Comparison of ENCODE assay signal across 14 cellular contexts in the genomic region with DNA sequence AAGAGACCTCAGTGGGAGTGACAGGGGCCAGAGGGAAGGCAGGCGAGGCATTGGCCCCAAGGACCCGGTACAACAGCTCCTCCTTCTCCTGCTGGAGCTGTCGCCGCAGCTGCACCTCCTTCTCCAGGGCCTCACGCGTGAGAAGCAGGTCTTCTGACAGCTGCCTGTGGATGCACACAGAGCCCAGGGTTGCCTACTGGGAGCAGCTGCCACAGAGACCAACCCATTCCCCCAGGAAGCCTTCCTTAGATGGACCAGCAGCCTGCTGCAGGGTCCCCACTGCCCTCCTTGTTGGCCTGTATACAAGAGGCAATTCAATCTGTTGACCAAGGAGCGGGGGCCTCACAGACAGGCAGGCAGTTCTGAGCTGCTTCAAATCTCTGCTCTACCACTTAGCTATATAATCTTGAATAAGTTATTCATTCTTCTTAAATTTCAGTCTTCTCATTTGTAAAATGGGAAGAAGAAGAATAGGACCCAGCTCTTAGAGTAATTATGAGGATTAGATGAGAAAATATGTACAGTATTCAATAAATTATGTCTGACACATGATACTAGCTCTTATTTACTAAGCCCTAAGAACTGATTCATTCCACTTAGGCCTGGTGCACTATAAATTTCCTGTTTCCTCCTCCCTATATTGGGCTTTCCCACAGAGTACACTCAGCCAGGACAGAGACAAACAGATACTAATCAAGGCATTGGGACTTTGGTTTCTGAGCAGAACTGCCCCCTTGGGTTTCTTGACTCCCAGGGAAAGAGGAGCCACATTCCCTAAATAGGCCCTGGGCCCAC. TPM values are rescaled to one million over a fixed set of nuclear protein-coding genes. Genes with fewer than 3 reads are reported as not detected.
DNase-seq lines count a peak whose midpoint lies in the region; ATAC-seq and TF ChIP-seq lines count a peak whose summit lies in the region.
"Had no signal": no experiment of that assay in that cellular context is flagged by ENCODE, and none has a peak within 500 bp of the region (broad histone marks: within the 10 kb centered on the region; RNA-seq: fewer than 3 reads in every experiment).

No MANE protein-coding gene starts in this region.

- H3K4me3 Mint-ChIP-seq in neural crest cell, result no peak overlapping the region

- no peak for TF ChIP-seq POLR2A in esophagus squamous epithelium (IDR thresholded peaks at IDR 0.05)

- H3K4me1 Mint-ChIP-seq in neural crest cell, result peaks cover 12% of the 10 kb centered on the region

- H3K79me2 ChIP-seq in Karpas-422 (ENCODE audit: low read length), result peaks cover 11% of the 10 kb centered on the region

- peak overlapping the region; percentile 6 for H3K27ac Mint-ChIP-seq in neural crest cell (ENCODE audit: unreplicated experiment)

- H3K27me3 ChIP-seq in Karpas-422 (ENCODE audit: low read length), result no peaks in the 10 kb centered on the region
- no peaks in the 10 kb centered on the region for H3K27me3 ChIP-seq in dorsolateral prefrontal cortex
- H3K27me3 ChIP-seq in esophagus squamous epithelium, result no peaks in the 10 kb centered on the region
- H3K27me3 ChIP-seq: body of pancreas, spleen, thyroid gland had no signal

- H4K20me1 ChIP-seq in Karpas-422 (ENCODE audit: insufficient read depth, low read depth, low read length), result no peaks in the 10 kb centered on the region

- H3K27ac ChIP-seq in Karpas-422 (ENCODE audit: low read length) (peak overlapping the region; percentile 46), dorsolateral prefrontal cortex (no peak overlapping the region), esophagus squamous epithelium (no peak overlapping the region)
- H3K27ac ChIP-seq: body of pancreas, thyroid gland had no signal

- intact Hi-C loops in dorsolateral prefrontal cortex (cut with DNase I) (no loop called here), esophagus squamous epithelium (cut with DNase I) (no loop called here)

- H3K9ac ChIP-seq in Karpas-422 (ENCODE audit: low read length), result no peak overlapping the region

- H3K9me3 Mint-ChIP-seq in neural crest cell, result peaks cover 2% of the 10 kb centered on the region

- no peak overlapping the region for H3K4me2 ChIP-seq in Karpas-422 (ENCODE audit: low read depth, low read length, poor library complexity, severe bottlenecking)

- no peaks in the 10 kb centered on the region for H3K27me3 Mint-ChIP-seq in neural crest cell (ENCODE audit: low read depth)

- H3K4me1 ChIP-seq in Karpas-422 (ENCODE audit: low read length), result peaks cover 64% of the 10 kb centered on the region
- H3K4me1 ChIP-seq in esophagus squamous epithelium, result no peaks in the 10 kb centered on the region
- H3K4me1 ChIP-seq: body of pancreas, thyroid gland had no signal

- H2AFZ ChIP-seq in Karpas-422 (ENCODE audit: low read length), result no peak overlapping the region

- 93 to 100% methylated on average over 1 to 3 of the region's 7 CpGs for WGBS in esophagus squamous epithelium, 2 donors

- H3K9me3 ChIP-seq in Karpas-422 (ENCODE audit: low read length), result no peaks in the 10 kb centered on the region
- no peaks in the 10 kb centered on the region for H3K9me3 ChIP-seq in esophagus squamous epithelium
- H3K9me3 ChIP-seq: body of pancreas, thyroid gland had no signal

- H3K9me2 ChIP-seq in Karpas-422 (replicated peaks; ENCODE audit: insufficient read depth, low read length), result no peaks in the 10 kb centered on the region

- no peak overlapping the region for H3K4me3 ChIP-seq in Karpas-422 (ENCODE audit: low read length)
- no peak overlapping the region for H3K4me3 ChIP-seq in dorsolateral prefrontal cortex
- no peak overlapping the region for H3K4me3 ChIP-seq in esophagus squamous epithelium
- H3K4me3 ChIP-seq: body of pancreas, lung, spleen, thyroid gland had no signal

- H3K36me3 ChIP-seq in Karpas-422 (ENCODE audit: insufficient read depth, low read length) (peaks cover 63% of the 10 kb centered on the region), esophagus squamous epithelium (peaks cover 0 to 83% (median 10%) of the 10 kb centered on the region in 3 donors)
- H3K36me3 ChIP-seq: thyroid gland had no signal

- ATAC-seq in GM18868 (IDR thresholded peaks at IDR 0.05; ENCODE audit: unreplicated experiment), result no peak
- ATAC-seq: body of pancreas had no signal

- no peaks in the 10 kb centered on the region for H3K36me3 Mint-ChIP-seq in neural crest cell (ENCODE audit: low read depth)

- TF ChIP-seq CTCF in neural crest cell (conservative IDR thresholded peaks at IDR 0.05) (no peak), dorsolateral prefrontal cortex (IDR thresholded peaks at IDR 0.05 in 54 of 56, conservative IDR thresholded peaks at IDR 0.05 in 2 of 56; ENCODE audit: low read depth in 1 of 56, partially characterized antibody in 56 of 56) (no peak), esophagus squamous epithelium (IDR thresholded peaks at IDR 0.05) (no peak)

- DNase-seq in NCI-H1092 treated with DMSO at 0.1 percent for 48 hours (lab: John Stamatoyannopoulos, UW) (peak; percentile 19), NCI-H1092 (lab: John Stamatoyannopoulos, UW) (no peak), Karpas-422 (peak; percentile 39), ecto neural progenitor cell (ENCODE audit: low spot score) (peak; percentile 41), neural crest cell (ENCODE audit: low read depth, low spot score) (no peak), dorsolateral prefrontal cortex (no peak), esophagus squamous epithelium (lab: John Stamatoyannopoulos, UW) (no peak)
- DNase-seq: body of pancreas, Calu3, occipital lobe, spleen, thyroid gland had no signal

RNA-seq across cellular contexts. Expression of a gene that starts 26.1 kb away (rescaled TPM):
- total RNA-seq in Karpas-422 (2014; rRNA removed; shearing (Covaris generic); ENCODE audit: low replicate concordance), result 277 and 387 TPM in 2 replicates
- total RNA-seq in neural crest cell, result 142 and 151 TPM in 2 replicates
- 100 to 1,000 TPM in 119 of 120 experiments, 10 to 100 TPM in 1; 98.9 to 428 (median 291) TPM for total RNA-seq in dorsolateral prefrontal cortex
- 10 to 100 TPM in 3 of 4 donors, 1 to 10 TPM in 1; 8.6 to 80.3 (median 24.9) TPM for total RNA-seq in esophagus squamous epithelium

RNA-seq across cellular contexts. Expression of a gene that starts 40.2 kb away (rescaled TPM):
- total RNA-seq in Karpas-422 (2014; rRNA removed; shearing (Covaris generic); ENCODE audit: low replicate concordance), result 241 and 291 TPM in 2 replicates
- total RNA-seq in neural crest cell (1.7 and 1.8 TPM in 2 replicates), dorsolateral prefrontal cortex (10 to 100 TPM in 50 of 120 experiments, 1 to 10 TPM in 70; 4.3 to 17.0 (median 9.2) TPM), esophagus squamous epithelium (10 to 100 TPM; 10.9 to 87.0 (median 37.8) TPM)

Comparison
In these comparisons a context has a peak if more than half of its experiments do, and no peak if none do; other contexts are left out.
1. DNase-seq: peak in NCI-H1092 treated with DMSO at 0.1 percent for 48 hours (single experiment), Karpas-422 (single experiment) and ecto neural progenitor cell (single experiment); none in NCI-H1092 (single experiment), neural crest cell (single experiment), dorsolateral prefrontal cortex (0 of 10) and esophagus squamous epithelium (single experiment).